16 cellular contexts compared by ENCODE assay signal in the genomic region with DNA sequence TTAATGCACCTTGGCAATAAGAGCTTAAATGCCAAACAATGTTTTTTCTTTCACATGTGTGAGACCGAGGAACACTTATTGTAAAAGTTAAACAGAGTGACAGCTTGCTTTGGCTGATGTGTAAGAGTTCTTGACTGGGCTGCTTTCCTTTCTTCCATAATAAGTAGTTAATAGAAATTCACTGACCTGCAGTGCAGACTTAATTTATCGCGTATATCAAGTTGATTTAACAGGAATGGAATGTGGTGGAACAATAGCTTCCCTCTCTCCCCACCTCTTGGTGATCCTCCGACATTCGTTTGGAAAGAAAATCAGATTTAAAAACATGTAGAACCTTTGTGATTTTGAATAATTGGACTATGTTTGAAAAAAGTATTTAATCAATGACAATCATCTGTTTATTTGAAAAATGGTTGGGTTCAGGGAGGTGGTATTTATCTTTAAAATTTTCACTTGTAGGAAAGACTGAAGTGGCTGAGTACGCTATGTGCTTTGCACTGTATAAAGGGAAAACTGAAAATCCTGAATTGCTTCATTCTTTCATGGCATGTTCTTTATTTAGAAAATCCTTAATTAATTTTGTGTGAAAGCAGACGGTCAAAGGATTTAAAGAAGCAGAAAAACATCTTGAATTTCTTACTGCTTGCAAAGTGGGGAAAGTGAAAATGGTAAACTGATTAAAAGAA.
DNase-seq lines count a peak whose midpoint lies in the region; ATAC-seq, FAIRE-seq and TF ChIP-seq lines count a peak whose summit lies in the region.
"Had no signal": no experiment of that assay in that cellular context is flagged by ENCODE, and none has a peak within 500 bp of the region (broad histone marks: within the 10 kb centered on the region; RNA-seq: fewer than 3 reads in every experiment).

No MANE protein-coding gene starts in this region.

- no peak for FAIRE-seq in astrocyte (lab: Jason Lieb, UNC)
- FAIRE-seq in HepG2 (lab: Jason Lieb, UNC) = no peak
- FAIRE-seq: H54, keratinocyte had no signal

- in situ Hi-C loops in HepG2 (cut with HindIII; ENCODE audit: extremely low pct_ligation_motif_present, low pct_unique_long_range_greater_than_20kb) = no loop called here

- peak; percentile 65 for ATAC-seq in foreskin keratinocyte
- ATAC-seq in GM21723 (IDR thresholded peaks at IDR 0.05; ENCODE audit: unreplicated experiment) = no peak
- no peak for ATAC-seq in HepG2
- no peak for ATAC-seq in GM18517 (IDR thresholded peaks at IDR 0.05; ENCODE audit: unreplicated experiment)
- ATAC-seq: stimulated activated naive B cell treated with anti-CD40 and anti-IgM and Interleukin-4, amounts not matched to agents 10 μg/mL and 1 μg/mL and 100 μg/mL, for 72 hours had no signal

- TF ChIP-seq CTCF in astrocyte (IDR thresholded peaks at IDR 0.05; ENCODE audit: insufficient read depth, low read depth, low read length) (no peak), foreskin keratinocyte (conservative IDR thresholded peaks at IDR 0.05) (no peak), neural crest cell (conservative IDR thresholded peaks at IDR 0.05) (no peak), HepG2 (CRISPR knock-in tag; IDR thresholded peaks at IDR 0.05) (no peak)

- H3K27ac Mint-ChIP-seq in astrocyte (ENCODE audit: unreplicated experiment) (no peak overlapping the region), neural crest cell (ENCODE audit: unreplicated experiment) (peak overlapping the region; percentile 91)
- H3K27ac Mint-ChIP-seq: stimulated activated naive B cell treated with anti-CD40 and anti-IgM and Interleukin-4, amounts not matched to agents 10 μg/mL and 1 μg/mL and 100 μg/mL, for 72 hours had no signal

- no peak for TF ChIP-seq RAD21 in HepG2 (CRISPR knock-in tag; IDR thresholded peaks at IDR 0.05)

- no peak for TF ChIP-seq POLR2A in HepG2 (IDR thresholded peaks at IDR 0.05; ENCODE audit: insufficient read depth in 1 of 2, low read depth in 2 of 2, low read length in 2 of 2)

- H3K9me3 Mint-ChIP-seq in astrocyte (ENCODE audit: unreplicated experiment) = no peaks in the 10 kb centered on the region
- H3K9me3 Mint-ChIP-seq in neural crest cell = no peaks in the 10 kb centered on the region

- no peaks in the 10 kb centered on the region for H3K36me3 Mint-ChIP-seq in astrocyte (ENCODE audit: low read depth, unreplicated experiment)
- H3K36me3 Mint-ChIP-seq in neural crest cell (ENCODE audit: low read depth) = no peaks in the 10 kb centered on the region
- H3K36me3 Mint-ChIP-seq: stimulated activated naive B cell treated with anti-CD40 and anti-IgM and Interleukin-4, amounts not matched to agents 10 μg/mL and 1 μg/mL and 100 μg/mL, for 72 hours had no signal

- DNase-seq in DMS79 (lab: John Stamatoyannopoulos, UW) = peak; percentile 37
- peak; percentile 73 for DNase-seq in astrocyte (ENCODE audit: low read depth)
- DNase-seq in foreskin keratinocyte = peak; percentile 16 to 55
- no peak for DNase-seq in neural crest cell (ENCODE audit: low read depth, low spot score)
- DNase-seq in glomerular visceral epithelial cell (ENCODE audit: extremely low spot score) = no peak
- DNase-seq in HepG2 (ENCODE audit: low spot score) = no peak
- DNase-seq: activated effector memory CD4-positive, alpha-beta T cell treated with Interleukin-2 at 50 U/mL for 16 hours; IMR-90; NCI-H1048; stimulated activated naive B cell treated with anti-CD40 and anti-IgM and Interleukin-4, amounts not matched to agents 10 μg/mL and 1 μg/mL and 100 μg/mL, for 72 hours had no signal

- no peaks in the 10 kb centered on the region for H3K27me3 Mint-ChIP-seq in astrocyte (ENCODE audit: low read depth, unreplicated experiment)
- H3K27me3 Mint-ChIP-seq in neural crest cell (ENCODE audit: low read depth) = no peaks in the 10 kb centered on the region
- H3K27me3 Mint-ChIP-seq: stimulated activated naive B cell treated with anti-CD40 and anti-IgM and Interleukin-4, amounts not matched to agents 10 μg/mL and 1 μg/mL and 100 μg/mL, for 72 hours had no signal

- TF ChIP-seq EP300 in HepG2 (IDR thresholded peaks at IDR 0.05; ENCODE audit: low read depth in 2 of 2, low read length in 2 of 2) (no peak), HepG2 (CRISPR knock-in tag; IDR thresholded peaks at IDR 0.05; ENCODE audit: borderline replicate concordance) (no peak)

- H3K79me2 ChIP-seq in astrocyte (ENCODE audit: insufficient read depth, low read length) = no peaks in the 10 kb centered on the region
- no peaks in the 10 kb centered on the region for H3K79me2 ChIP-seq in HepG2 (ENCODE audit: insufficient read depth, low read length)

- H3K4me1 ChIP-seq in astrocyte (ENCODE audit: insufficient read depth, low read length) (peaks cover 11% of the 10 kb centered on the region), foreskin keratinocyte (no peaks in the 10 kb centered on the region), HepG2 (ENCODE audit: insufficient read depth, low read length) (no peaks in the 10 kb centered on the region)

- H3K4me3 Mint-ChIP-seq in astrocyte (ENCODE audit: unreplicated experiment) (no peak overlapping the region), neural crest cell (peak overlapping the region; percentile 7)
- H3K4me3 Mint-ChIP-seq: stimulated activated naive B cell treated with anti-CD40 and anti-IgM and Interleukin-4, amounts not matched to agents 10 μg/mL and 1 μg/mL and 100 μg/mL, for 72 hours had no signal

- CTCF ChIA-PET in HepG2 (lab: Yijun Ruan, JAX; ENCODE audit: low intra/inter-chr PET ratio, low total read pairs) = no interaction called here

- intact Hi-C loops in HepG2 (cut with micrococcal nuclease; ENCODE audit: unreplicated experiment) = no loop called here

- H2AFZ ChIP-seq in astrocyte (ENCODE audit: low read depth, low read length) (peak overlapping the region; percentile 64), HepG2 (ENCODE audit: low read length) (no peak overlapping the region)

- 33% methylated on average over 7 of the region's 7 CpGs for WGBS in HepG2 (ENCODE audit: low lambda C conversion rate)

- H4K20me1 ChIP-seq in astrocyte (ENCODE audit: insufficient read depth, low read length) = no peaks in the 10 kb centered on the region
- H4K20me1 ChIP-seq in HepG2 (ENCODE audit: insufficient read depth, low read length) = no peaks in the 10 kb centered on the region

- H3K27me3 ChIP-seq in astrocyte (ENCODE audit: insufficient read depth, low read length) = no peaks in the 10 kb centered on the region
- no peaks in the 10 kb centered on the region for H3K27me3 ChIP-seq in foreskin keratinocyte
- no peaks in the 10 kb centered on the region for H3K27me3 ChIP-seq in HepG2 (ENCODE audit: control insufficient read depth in 1 of 2, insufficient read depth in 2 of 2, low read length in 2 of 2)
- H3K27me3 ChIP-seq: SJSA1, vagina had no signal

- H3K36me3 ChIP-seq in astrocyte (ENCODE audit: insufficient read depth, low read length) (no peaks in the 10 kb centered on the region), HepG2 (replicated peaks in 1 of 2; ENCODE audit: control insufficient read depth in 1 of 2, insufficient read depth in 2 of 2, low read length in 2 of 2) (no peaks in the 10 kb centered on the region)
- H3K36me3 ChIP-seq: SJSA1, vagina had no signal

- POLR2A ChIA-PET in HepG2 (lab: Yijun Ruan, JAX) = no interaction called here

- no TSS peak for BruUV-seq in HepG2 (replicated peaks; lab: Mats Ljungman, UMichigan)

- peak overlapping the region; percentile 65 for H3K27ac ChIP-seq in astrocyte (ENCODE audit: low read depth, low read length)
- H3K27ac ChIP-seq in foreskin keratinocyte = no peak overlapping the region
- no peak overlapping the region for H3K27ac ChIP-seq in HepG2 (ENCODE audit: extremely low read length, insufficient read depth, low read length)
- H3K27ac ChIP-seq: SJSA1, vagina had no signal

- H3K9ac ChIP-seq in astrocyte (ENCODE audit: low read length) (peak overlapping the region; percentile 70), HepG2 (ENCODE audit: insufficient read depth, low read depth, low read length) (no peak overlapping the region)

- H3K4me1 Mint-ChIP-seq in astrocyte (ENCODE audit: low read depth, unreplicated experiment) = no peaks in the 10 kb centered on the region
- peaks cover 27% of the 10 kb centered on the region for H3K4me1 Mint-ChIP-seq in neural crest cell
- H3K4me1 Mint-ChIP-seq: stimulated activated naive B cell treated with anti-CD40 and anti-IgM and Interleukin-4, amounts not matched to agents 10 μg/mL and 1 μg/mL and 100 μg/mL, for 72 hours had no signal

- peak overlapping the region; percentile 76 for H3K4me2 ChIP-seq in astrocyte (ENCODE audit: low read length)
- no peak overlapping the region for H3K4me2 ChIP-seq in HepG2 (ENCODE audit: low read depth, low read length)

- H3K9me3 ChIP-seq in astrocyte (ENCODE audit: insufficient read depth, low read depth, low read length) (no peaks in the 10 kb centered on the region), HepG2 (ENCODE audit: low read length) (no peaks in the 10 kb centered on the region)
- H3K9me3 ChIP-seq: SJSA1, vagina had no signal

- H3K4me3 ChIP-seq in astrocyte (ENCODE audit: insufficient read depth, low read depth, low read length) (no peak overlapping the region), HepG2 (replicated peaks in 1 of 3; ENCODE audit: insufficient read depth in 1 of 3, low read depth in 2 of 3, low read length in 3 of 3) (no peak overlapping the region)
- H3K4me3 ChIP-seq: SJSA1, vagina had no signal

TF ChIP-seq in HepG2, 621 proteins besides CTCF, POLR2A, EP300 and RAD21 (continues in another document):
- TF ChIP-seq ZNF543 (CRISPR knock-in tag; IDR thresholded peaks at IDR 0.05) (no peak), ZNF660 (CRISPR knock-in tag; IDR thresholded peaks at IDR 0.05; ENCODE audit: borderline replicate concordance, low read depth) (no peak), ZNF30 (CRISPR knock-in tag; IDR thresholded peaks at IDR 0.05) (no peak), NFIC (IDR thresholded peaks at IDR 0.05; ENCODE audit: low read length) (no peak), SCMH1 (CRISPR knock-in tag; IDR thresholded peaks at IDR 0.05; ENCODE audit: borderline replicate concordance) (no peak), ZFP36L2 (CRISPR knock-in tag; IDR thresholded peaks at IDR 0.05) (no peak)

Comparison
In these comparisons a context has a peak if more than half of its experiments do, and no peak if none do; other contexts are left out.
1. DNase-seq: peak in DMS79 (single experiment), astrocyte (single experiment) and foreskin keratinocyte (2 of 2); none in neural crest cell (single experiment), glomerular visceral epithelial cell (single experiment) and HepG2 (single experiment).